Comparison of ENCODE assay signal across 7 cellular contexts in genomic region chr19:42596391-42597071, GRCh38. TPM values are rescaled to one million over a fixed set of nuclear protein-coding genes. Genes with fewer than 3 reads are reported as not detected.
A peak's percentile ranks its signal among the peaks of the same experiment; 100 is the strongest.
DNase-seq lines count a peak whose midpoint lies in the region; ATAC-seq and TF ChIP-seq lines count a peak whose summit lies in the region.

No MANE protein-coding gene starts in this region.

- peak; percentile 19 for DNase-seq in ELR (ENCODE audit: low read depth)
- peak; percentile 10 to 19 for DNase-seq in Kasumi-1 (lab: John Stamatoyannopoulos, UW)
- peak; percentile 43 for DNase-seq in activated CD8-positive, alpha-beta T cell treated with anti-CD3 and anti-CD28 coated beads for 36 hours
- DNase-seq in fibroblast of mammary gland (ENCODE audit: low read depth): peak; percentile 5
- DNase-seq in trophoblast cell: peak; percentile 10 to 58
- DNase-seq in islet precursor cell: no peak

- H3K79me1 ChIP-seq in trophoblast cell (ENCODE audit: low read length): no peaks in the 10 kb centered on the region

- H2AK5ac ChIP-seq in trophoblast cell (ENCODE audit: low read length): no peak overlapping the region

- CTCF ChIA-PET in activated CD8-positive, alpha-beta T cell treated with anti-CD3 and anti-CD28 coated beads for 36 hours (lab: Charles Lee): interaction anchor here (0.7 to 2.8 kb wide), 30 partner anchors 9 to 158 kb away, joined by 3 to 18 read pairs (median 5); no protein-coding TSS in a partner anchor

- no peaks in the 10 kb centered on the region for H3K4me1 Mint-ChIP-seq in activated CD8-positive, alpha-beta T cell treated with anti-CD3 and anti-CD28 coated beads for 36 hours (ENCODE audit: low read depth)

- H2AFZ ChIP-seq in trophoblast cell (ENCODE audit: insufficient read depth, low read length, poor library complexity): no peak overlapping the region

- H4K91ac ChIP-seq in trophoblast cell (ENCODE audit: low read depth, low read length): no peak overlapping the region

- H2BK5ac ChIP-seq in trophoblast cell (ENCODE audit: low read depth, low read length, poor library complexity): no peak overlapping the region

- H3K27ac Mint-ChIP-seq in activated CD8-positive, alpha-beta T cell treated with anti-CD3 and anti-CD28 coated beads for 36 hours: no peak overlapping the region

- no peak overlapping the region for H3K4ac ChIP-seq in trophoblast cell (ENCODE audit: low read depth, low read length)

- H2BK120ac ChIP-seq in trophoblast cell (ENCODE audit: insufficient read depth, low read length, poor library complexity): no peak overlapping the region

- H3K4me2 ChIP-seq in trophoblast cell (ENCODE audit: low read length): no peak overlapping the region

- WGBS in trophoblast cell (ENCODE audit: extremely low coverage, insufficient coverage, insufficient read length): no CpG with 5 or more reads among the region's 16 CpGs

- H3K9me3 ChIP-seq in trophoblast cell (ENCODE audit: insufficient read depth, low read depth, low read length): peaks cover 11% of the 10 kb centered on the region

- H3K36me3 ChIP-seq in trophoblast cell (ENCODE audit: control insufficient read depth in 1 of 2, insufficient read depth in 2 of 2, low read length in 2 of 2): no peaks in the 10 kb centered on the region

- peak; percentile 65 for ATAC-seq in activated CD8-positive, alpha-beta T cell treated with anti-CD3 and anti-CD28 coated beads for 36 hours
- no peak for ATAC-seq in GM21528 (IDR thresholded peaks at IDR 0.05; ENCODE audit: low FRiP score, unreplicated experiment)

- POLR2A ChIA-PET in activated CD8-positive, alpha-beta T cell treated with anti-CD3 and anti-CD28 coated beads for 36 hours (lab: Charles Lee): interaction anchor here (1.1 kb wide), 1 partner anchor 32 kb away, joined by 3 read pairs; no protein-coding TSS in a partner anchor

- H3K4me3 Mint-ChIP-seq in activated CD8-positive, alpha-beta T cell treated with anti-CD3 and anti-CD28 coated beads for 36 hours: no peak overlapping the region

- intact Hi-C loops in activated CD8-positive, alpha-beta T cell treated with anti-CD3 and anti-CD28 coated beads for 36 hours (cut with micrococcal nuclease): no loop called here

- no peak overlapping the region for H3K27ac ChIP-seq in trophoblast cell (ENCODE audit: low read depth, low read length)

- no peak overlapping the region for H3K9ac ChIP-seq in trophoblast cell (ENCODE audit: low read length)

- no peak overlapping the region for H3K23ac ChIP-seq in trophoblast cell (ENCODE audit: low read length)

- no peak overlapping the region for H3K18ac ChIP-seq in trophoblast cell (ENCODE audit: low read length)

- no peak overlapping the region for H3K14ac ChIP-seq in trophoblast cell (ENCODE audit: low read length)

- peak; percentile 98 for TF ChIP-seq CTCF in activated CD8-positive, alpha-beta T cell treated with anti-CD3 and anti-CD28 coated beads for 36 hours (IDR thresholded peaks at IDR 0.05)
- peak; percentile 89 for TF ChIP-seq CTCF in fibroblast of mammary gland (conservative IDR thresholded peaks at IDR 0.05; ENCODE audit: control insufficient read depth, insufficient read depth, low read depth, low read length)

- no peak overlapping the region for H4K12ac ChIP-seq in trophoblast cell (ENCODE audit: low read depth, low read length)

- peaks cover 11% of the 10 kb centered on the region for H3K27me3 Mint-ChIP-seq in activated CD8-positive, alpha-beta T cell treated with anti-CD3 and anti-CD28 coated beads for 36 hours

- no peaks in the 10 kb centered on the region for H3K27me3 ChIP-seq in trophoblast cell (ENCODE audit: insufficient read depth, low read length)

- no peak overlapping the region for H4K8ac ChIP-seq in trophoblast cell (ENCODE audit: low read depth, low read length)

- no peaks in the 10 kb centered on the region for H3K9me3 Mint-ChIP-seq in activated CD8-positive, alpha-beta T cell treated with anti-CD3 and anti-CD28 coated beads for 36 hours

- no peak overlapping the region for H2BK12ac ChIP-seq in trophoblast cell (ENCODE audit: low read length)

- no peaks in the 10 kb centered on the region for H3K36me3 Mint-ChIP-seq in activated CD8-positive, alpha-beta T cell treated with anti-CD3 and anti-CD28 coated beads for 36 hours (ENCODE audit: low read depth)

- H3K4me1 ChIP-seq in trophoblast cell (ENCODE audit: control insufficient read depth in 1 of 2, insufficient read depth in 2 of 2, low read length in 2 of 2): no peaks in the 10 kb centered on the region

- no peak overlapping the region for H3K4me3 ChIP-seq in fibroblast of mammary gland (ENCODE audit: control insufficient read depth, low read depth, low read length)
- H3K4me3 ChIP-seq in trophoblast cell (ENCODE audit: low read depth, low read length): no peak overlapping the region

- H3K79me2 ChIP-seq in trophoblast cell (ENCODE audit: control insufficient read depth, insufficient read depth, low read length, poor library complexity): no peaks in the 10 kb centered on the region

RNA-seq across cellular contexts. Expression of gene CEACAM8, which starts 1.8 kb away (rescaled TPM):
- not detected for total RNA-seq in activated CD8-positive, alpha-beta T cell treated with anti-CD3 and anti-CD28 coated beads for 36 hours
- polyA plus RNA-seq in trophoblast cell (2013): not detected in 2 replicates
